ENCODE assay signal across 16 cellular contexts in the genomic region with DNA sequence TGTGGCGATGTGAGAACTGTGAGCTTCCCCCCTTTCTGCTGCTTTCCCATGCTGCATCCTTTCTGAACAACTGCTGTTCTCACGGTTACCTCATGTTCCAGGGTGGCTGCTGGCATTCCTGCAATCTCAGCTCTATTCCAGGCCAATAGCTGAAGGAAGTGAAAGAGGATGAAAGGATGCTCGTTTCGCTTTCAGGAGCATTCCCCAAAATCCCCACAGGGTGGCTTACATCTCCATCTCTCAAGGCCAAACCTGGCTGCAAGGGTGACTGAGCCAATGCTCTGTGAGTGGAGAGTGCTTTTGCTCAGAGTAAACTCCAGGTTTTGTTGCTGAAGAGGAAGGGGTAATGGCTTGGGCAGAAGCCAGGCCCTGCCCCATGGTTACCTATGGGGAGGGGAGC.
A peak's percentile ranks its signal among the peaks of the same experiment; 100 is the strongest.
DNase-seq lines count a peak whose midpoint lies in the region; ATAC-seq, FAIRE-seq and TF ChIP-seq lines count a peak whose summit lies in the region.
"Had no signal": no experiment of that assay in that cellular context is flagged by ENCODE, and none has a peak within 500 bp of the region (broad histone marks: within the 10 kb centered on the region; RNA-seq: fewer than 3 reads in every experiment).

No MANE protein-coding gene starts in this region.

- H3K9ac ChIP-seq in Loucy (ENCODE audit: low read depth, low read length, poor library complexity, severe bottlenecking) (no peak overlapping the region), PC-3 (ENCODE audit: low read length) (no peak overlapping the region), liver (ENCODE audit: low read depth in 1 of 2, low read length in 2 of 2) (no peak overlapping the region), kidney (ENCODE audit: low read length in 2 of 2) (no peak overlapping the region)

- peaks cover 6% of the 10 kb centered on the region; the same call in 1 of the 2 replicates for H3K9me3 ChIP-seq in Loucy (ENCODE audit: insufficient read depth, low read depth, low read length)
- H3K9me3 ChIP-seq in PC-3 (ENCODE audit: low read length), result no peaks in the 10 kb centered on the region
- H3K9me3 ChIP-seq in liver (ENCODE audit: control insufficient read depth in 4 of 4, low read length in 3 of 4), result peaks cover 0 to 4% (median under 1%) of the 10 kb centered on the region in 4 donors
- H3K9me3 ChIP-seq in ovary, result no peaks in the 10 kb centered on the region
- no peaks in the 10 kb centered on the region for H3K9me3 ChIP-seq in kidney (ENCODE audit: control insufficient read depth in 1 of 2, low read length in 2 of 2)

- no peak overlapping the region for H3K27ac ChIP-seq in PC-3 (ENCODE audit: low read length)
- no peak overlapping the region for H3K27ac ChIP-seq in liver (ENCODE audit: low read depth in 1 of 2, low read length in 2 of 2)
- H3K27ac ChIP-seq in ovary, result no peak overlapping the region
- H3K27ac ChIP-seq in kidney (ENCODE audit: low read depth in 2 of 2, low read length in 2 of 2), result no peak overlapping the region
- H3K27ac ChIP-seq: tibial nerve had no signal

- BruUV-seq in PC-3 (replicated peaks; lab: Mats Ljungman, UMichigan), result no TSS peak

- H3K79me2 ChIP-seq in Loucy (ENCODE audit: insufficient read depth, low read length) (no peaks in the 10 kb centered on the region), PC-3 (ENCODE audit: low read length) (no peaks in the 10 kb centered on the region)

- H4K20me1 ChIP-seq in Loucy (ENCODE audit: insufficient read depth, low read length, poor library complexity, severe bottlenecking), result no peaks in the 10 kb centered on the region
- no peaks in the 10 kb centered on the region for H4K20me1 ChIP-seq in PC-3 (ENCODE audit: low read length)

- intact Hi-C loops in PC-3 (cut with micrococcal nuclease) (no loop called here), ovary (cut with DNase I) (no loop called here), kidney (cut with DNase I) (no loop called here)

- no peak for ATAC-seq in PC-3
- ATAC-seq: activated CD4-positive, alpha-beta T cell treated with anti-CD3 and anti-CD28 coated beads for 36 hours; activated T-cell treated with anti-CD3 and anti-CD28 coated beads, Interleukin-2, amount 50 U/mL, for 4 hours had no signal

- WGBS in liver, result 51% methylated on average over 4 of the region's 4 CpGs
- WGBS in ovary, 3 donors, result 40 to 61% (median 58%) methylated on average over 4 of the region's 4 CpGs

- peak; percentile 11 for DNase-seq in NCI-H1436 (lab: John Stamatoyannopoulos, UW)
- no peak for DNase-seq in NCI-H1436 treated with DMSO at 0.1 percent for 48 hours (lab: John Stamatoyannopoulos, UW)
- no peak for DNase-seq in PC-3
- no peak for DNase-seq in ovary
- no peak for DNase-seq in COLO829 (ENCODE audit: low spot score)
- DNase-seq in kidney, result no peak
- DNase-seq: activated CD4-positive, alpha-beta T cell treated with anti-CD3 and anti-CD28 coated beads for 36 hours; activated T-cell treated with anti-CD3 and anti-CD28 coated beads, Interleukin-2, amount 50 U/mL, for 4 hours; amniotic stem cell; EL; immature natural killer cell; stimulated activated CD4-positive, alpha-beta T cell treated with anti-CD3 and anti-CD28 coated beads, Interleukin-15, amount 100 ng/mL, for 24 hours had no signal

- H3K4me3 ChIP-seq in Loucy (ENCODE audit: low read length, poor library complexity, severe bottlenecking) (no peak overlapping the region), PC-3 (ENCODE audit: low read length) (no peak overlapping the region), liver (ENCODE audit: low read depth in 1 of 3, low read length in 3 of 3) (no peak overlapping the region), ovary (no peak overlapping the region), kidney (ENCODE audit: low read length in 2 of 2) (no peak overlapping the region)
- H3K4me3 ChIP-seq: tibial nerve had no signal

- TF ChIP-seq RAD21 in liver (IDR thresholded peaks at IDR 0.05), result peak; percentile 17 to 30

- no peak for TF ChIP-seq EP300 in ovary (IDR thresholded peaks at IDR 0.05)

- TF ChIP-seq CTCF in Loucy (conservative IDR thresholded peaks at IDR 0.05; ENCODE audit: low read length), result peak; percentile 12; the same call in 1 of the 2 replicates
- TF ChIP-seq CTCF in PC-3 (conservative IDR thresholded peaks at IDR 0.05; ENCODE audit: low read depth, low read length), result peak; percentile 23; the same call in 1 of the 2 replicates
- TF ChIP-seq CTCF in liver (IDR thresholded peaks at IDR 0.05; ENCODE audit: low read depth, low read length, missing input control), result no peak
- TF ChIP-seq CTCF in ovary (IDR thresholded peaks at IDR 0.05), result no peak
- TF ChIP-seq CTCF in kidney (IDR thresholded peaks at IDR 0.05; ENCODE audit: borderline replicate concordance, extremely low read depth, insufficient read depth), result no peak

- H3K36me3 ChIP-seq in Loucy (ENCODE audit: insufficient read depth, low read length), result no peaks in the 10 kb centered on the region
- H3K36me3 ChIP-seq in PC-3 (ENCODE audit: low read depth, low read length), result no peaks in the 10 kb centered on the region
- no peaks in the 10 kb centered on the region for H3K36me3 ChIP-seq in liver (ENCODE audit: control insufficient read depth in 4 of 4, insufficient read depth in 3 of 4, low read depth in 1 of 4, low read length in 3 of 4)
- no peaks in the 10 kb centered on the region for H3K36me3 ChIP-seq in ovary
- H3K36me3 ChIP-seq in kidney (ENCODE audit: control insufficient read depth in 1 of 2, insufficient read depth in 2 of 2, low read length in 2 of 2), result no peaks in the 10 kb centered on the region
- H3K36me3 ChIP-seq: tibial nerve had no signal

- H2AFZ ChIP-seq in Loucy (ENCODE audit: low read length), result no peak overlapping the region
- H2AFZ ChIP-seq in PC-3 (ENCODE audit: low read length), result no peak overlapping the region

- no peak for TF ChIP-seq POLR2A in ovary (IDR thresholded peaks at IDR 0.05)

- H3K9me2 ChIP-seq in Loucy (replicated peaks; ENCODE audit: low read depth, low read length) (no peaks in the 10 kb centered on the region), PC-3 (replicated peaks; ENCODE audit: low read length) (no peaks in the 10 kb centered on the region)

- no peaks in the 10 kb centered on the region for H3K27me3 ChIP-seq in Loucy (ENCODE audit: insufficient read depth, low read length, poor library complexity, severe bottlenecking)
- no peaks in the 10 kb centered on the region; the same call in 1 of the 2 replicates for H3K27me3 ChIP-seq in PC-3 (ENCODE audit: low read length)
- H3K27me3 ChIP-seq in liver (ENCODE audit: control insufficient read depth in 4 of 4, insufficient read depth in 4 of 4, low read length in 3 of 4), result peaks cover 0 to 3% (median 0%) of the 10 kb centered on the region in 4 donors
- no peaks in the 10 kb centered on the region for H3K27me3 ChIP-seq in ovary
- H3K27me3 ChIP-seq: tibial nerve had no signal

- FAIRE-seq in kidney (lab: Jason Lieb, UNC), result no peak
- FAIRE-seq: GM18507 had no signal

- POLR2A ChIA-PET in PC-3 (lab: Charles Lee; ENCODE audit: unreplicated experiment), result no interaction called here

- no peaks in the 10 kb centered on the region for H3F3A ChIP-seq in Loucy (ENCODE audit: low read depth)
- no peaks in the 10 kb centered on the region for H3F3A ChIP-seq in PC-3 (ENCODE audit: low read length, unreplicated experiment)

- CTCF ChIA-PET in PC-3 (lab: Charles Lee), result interaction anchor here (0.6 kb wide), 1 partner anchor 27 kb away, joined by 3 read pairs; no protein-coding TSS in a partner anchor

- no peak overlapping the region for H3K4me2 ChIP-seq in Loucy (ENCODE audit: low read depth, low read length, poor library complexity, severe bottlenecking)
- no peak overlapping the region for H3K4me2 ChIP-seq in PC-3 (ENCODE audit: low read length)

- H3K4me1 ChIP-seq in Loucy (ENCODE audit: insufficient read depth, low read length, poor library complexity, severe bottlenecking), result no peaks in the 10 kb centered on the region
- H3K4me1 ChIP-seq in PC-3 (ENCODE audit: insufficient read depth, low read length), result no peaks in the 10 kb centered on the region
- no peaks in the 10 kb centered on the region for H3K4me1 ChIP-seq in liver (ENCODE audit: control insufficient read depth in 4 of 4, insufficient read depth in 4 of 4, low read length in 3 of 4)
- no peaks in the 10 kb centered on the region for H3K4me1 ChIP-seq in ovary (ENCODE audit: insufficient read depth)
- no peaks in the 10 kb centered on the region for H3K4me1 ChIP-seq in kidney (ENCODE audit: control insufficient read depth in 1 of 2, insufficient read depth in 1 of 2, low read depth in 1 of 2, low read length in 2 of 2)

TF ChIP-seq in liver, 16 proteins besides CTCF, POLR2A, EP300 and RAD21:
- TF ChIP-seq, protein P1, sequence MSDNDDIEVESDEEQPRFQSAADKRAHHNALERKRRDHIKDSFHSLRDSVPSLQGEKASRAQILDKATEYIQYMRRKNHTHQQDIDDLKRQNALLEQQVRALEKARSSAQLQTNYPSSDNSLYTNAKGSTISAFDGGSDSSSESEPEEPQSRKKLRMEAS (IDR thresholded peaks at IDR 0.05), result no peak
- TF ChIP-seq SP1 (IDR thresholded peaks at IDR 0.05), result no peak
- TF ChIP-seq HNF4G (IDR thresholded peaks at IDR 0.05), result no peak
- no peak for TF ChIP-seq YY1 (IDR thresholded peaks at IDR 0.05)

Comparison
In these comparisons a context has a peak if more than half of its experiments do, and no peak if none do; other contexts are left out.
1. CTCF ChIP-seq: peak in Loucy (single experiment) and PC-3 (single experiment); none in liver (single experiment), ovary (0 of 3) and kidney (single experiment).